13 cellular contexts compared by ENCODE assay signal in genomic region chr9:5786370-5787127, GRCh38. TPM values are rescaled to one million over a fixed set of nuclear protein-coding genes. Genes with fewer than 3 reads are reported as not detected.
DNase-seq lines count a peak whose midpoint lies in the region; ATAC-seq and TF ChIP-seq lines count a peak whose summit lies in the region.
"Had no signal": no experiment of that assay in that cellular context is flagged by ENCODE, and none has a peak within 500 bp of the region (broad histone marks: within the 10 kb centered on the region; RNA-seq: fewer than 3 reads in every experiment).

No MANE protein-coding gene starts in this region.

- peaks cover 22% of the 10 kb centered on the region for H3K4me1 Mint-ChIP-seq in CD8-positive, alpha-beta T cell (ENCODE audit: low read depth)

- H3K27ac ChIP-seq in CD8-positive, alpha-beta T cell (ENCODE audit: low read depth, low read length): no peak overlapping the region
- no peak overlapping the region for H3K27ac ChIP-seq in PC-3 (ENCODE audit: low read length)
- H3K27ac ChIP-seq: C4-2B had no signal

- no peak overlapping the region for H3K9ac ChIP-seq in PC-3 (ENCODE audit: low read length)

- no peaks in the 10 kb centered on the region for H3K27me3 ChIP-seq in CD8-positive, alpha-beta T cell (ENCODE audit: insufficient read depth, low read length)
- no peaks in the 10 kb centered on the region for H3K27me3 ChIP-seq in PC-3 (ENCODE audit: low read length)

- H3K4me3 Mint-ChIP-seq in CD8-positive, alpha-beta T cell: no peak overlapping the region
- H3K4me3 Mint-ChIP-seq: activated CD8-positive, alpha-beta T cell treated with anti-CD3 and anti-CD28 coated beads, Interleukin-2, amount 10 ng/mL, durations not matched to agents 7 days and 5 days had no signal

- no peak for DNase-seq in CD8-positive, alpha-beta T cell
- no peak for DNase-seq in PC-3
- DNase-seq in foreskin fibroblast: peak; percentile 12 to 45
- DNase-seq in mucosa of descending colon: no peak
- DNase-seq in stimulated activated CD4-positive, alpha-beta T cell treated with anti-CD3 and anti-CD28 coated beads, Interleukin-4, amount 100 ng/mL, for 1 hour: no peak
- no peak for DNase-seq in KG1 (lab: John Stamatoyannopoulos, UW)
- DNase-seq in SKM-1 treated with dmso at 0.1 percent for 144 hours (lab: John Stamatoyannopoulos, UW; ENCODE audit: unreplicated experiment): no peak
- DNase-seq: activated CD8-positive, alpha-beta T cell treated with anti-CD3 and anti-CD28 coated beads, Interleukin-2, amount 10 ng/mL, durations not matched to agents 7 days and 5 days; activated naive CD4-positive, alpha-beta T cell treated with anti-CD3 and anti-CD28 coated beads, Interleukin-2, amount 50 U/mL, for 16 hours; mesendoderm; retina had no signal

- ATAC-seq in CD8-positive, alpha-beta T cell: no peak
- ATAC-seq in PC-3: peak; percentile 37; the same call in 1 of the 2 replicates
- peak; percentile 25 for ATAC-seq in mucosa of descending colon
- no peak for ATAC-seq in GM21825 (IDR thresholded peaks at IDR 0.05; ENCODE audit: unreplicated experiment)
- ATAC-seq: activated CD8-positive, alpha-beta T cell treated with anti-CD3 and anti-CD28 coated beads, Interleukin-2, amount 10 ng/mL, durations not matched to agents 7 days and 5 days had no signal

- no peaks in the 10 kb centered on the region for H3K4me1 ChIP-seq in CD8-positive, alpha-beta T cell (ENCODE audit: insufficient read depth, low read length)
- peaks cover 5% of the 10 kb centered on the region for H3K4me1 ChIP-seq in PC-3 (ENCODE audit: insufficient read depth, low read length)
- H3K4me1 ChIP-seq in mucosa of descending colon (ENCODE audit: low read depth): no peaks in the 10 kb centered on the region

- H3K9me3 ChIP-seq in CD8-positive, alpha-beta T cell (ENCODE audit: low read length): no peaks in the 10 kb centered on the region
- H3K9me3 ChIP-seq in PC-3 (ENCODE audit: low read length) (no peaks in the 10 kb centered on the region), mucosa of descending colon (no peaks in the 10 kb centered on the region)

- no peak for TF ChIP-seq CTCF in CD8-positive, alpha-beta T cell (IDR thresholded peaks at IDR 0.05)
- TF ChIP-seq CTCF in PC-3 (conservative IDR thresholded peaks at IDR 0.05; ENCODE audit: low read depth, low read length) (no peak), foreskin fibroblast (IDR thresholded peaks at IDR 0.05; ENCODE audit: low read depth, low read length) (no peak), mucosa of descending colon (IDR thresholded peaks at IDR 0.05) (no peak)

- no TSS peak for BruUV-seq in PC-3 (replicated peaks; lab: Mats Ljungman, UMichigan)

- peaks cover 13% of the 10 kb centered on the region for H3K36me3 ChIP-seq in CD8-positive, alpha-beta T cell (ENCODE audit: insufficient read depth, low read length)
- peaks cover 16% of the 10 kb centered on the region; the same call in 1 of the 2 replicates for H3K36me3 ChIP-seq in PC-3 (ENCODE audit: low read depth, low read length)
- H3K36me3 ChIP-seq in mucosa of descending colon (ENCODE audit: low read depth): no peaks in the 10 kb centered on the region

- no peaks in the 10 kb centered on the region for H3F3A ChIP-seq in PC-3 (ENCODE audit: low read length, unreplicated experiment)

- no peak overlapping the region for H3K4me3 ChIP-seq in CD8-positive, alpha-beta T cell (ENCODE audit: low read depth, low read length)
- H3K4me3 ChIP-seq in PC-3 (ENCODE audit: low read length) (no peak overlapping the region), foreskin fibroblast (ENCODE audit: low read depth in 1 of 2, low read length in 2 of 2) (no peak overlapping the region), mucosa of descending colon (no peak overlapping the region)

- peak overlapping the region; percentile 53 for H3K27ac Mint-ChIP-seq in CD8-positive, alpha-beta T cell
- H3K27ac Mint-ChIP-seq: activated CD8-positive, alpha-beta T cell treated with anti-CD3 and anti-CD28 coated beads, Interleukin-2, amount 10 ng/mL, durations not matched to agents 7 days and 5 days had no signal

- no peaks in the 10 kb centered on the region for H3K9me2 ChIP-seq in PC-3 (replicated peaks; ENCODE audit: low read length)

- H3K79me2 ChIP-seq in PC-3 (ENCODE audit: low read length): no peaks in the 10 kb centered on the region

- no peak overlapping the region for H3K4me2 ChIP-seq in PC-3 (ENCODE audit: low read length)

- H2AFZ ChIP-seq in PC-3 (ENCODE audit: low read length): no peak overlapping the region

- POLR2A ChIA-PET in CD8-positive, alpha-beta T cell (lab: Charles Lee): no interaction called here
- POLR2A ChIA-PET in PC-3 (lab: Charles Lee; ENCODE audit: unreplicated experiment): no interaction called here

- H3K36me3 Mint-ChIP-seq in CD8-positive, alpha-beta T cell: peaks cover 93% of the 10 kb centered on the region

- H3K27me3 Mint-ChIP-seq in CD8-positive, alpha-beta T cell (ENCODE audit: low read depth): no peaks in the 10 kb centered on the region

- H3K9me3 Mint-ChIP-seq in CD8-positive, alpha-beta T cell: peaks cover 15% of the 10 kb centered on the region

- CTCF ChIA-PET in CD8-positive, alpha-beta T cell (lab: Charles Lee): interaction anchor here (1.5 kb wide), 1 partner anchor 337 kb away, joined by 3 read pairs; the partner anchor contains the start of gene CD274
- CTCF ChIA-PET in PC-3 (lab: Charles Lee): no interaction called here

- intact Hi-C loops in CD8-positive, alpha-beta T cell (cut with DNase I, micrococcal nuclease): loop anchor here in 1 of 2 experiments (2.0 kb wide), 1 partner anchor 14 kb away; no protein-coding TSS in a partner anchor
- intact Hi-C loops in PC-3 (cut with micrococcal nuclease) (loop anchor here (10.0 kb wide), 1 partner anchor 152 kb away; no protein-coding TSS in a partner anchor), mucosa of descending colon (cut with DNase I, micrococcal nuclease) (no loop called here)

- H4K20me1 ChIP-seq in PC-3 (ENCODE audit: low read length): no peaks in the 10 kb centered on the region

RNA-seq across cellular contexts. Expression of gene ERMP1, which starts 46.4 kb away (rescaled TPM):
- total RNA-seq in CD8-positive, alpha-beta T cell: 1 to 10 TPM; 5.2 to 7.9 TPM
- total RNA-seq in PC-3 (2014; rRNA removed) (17.8 and 19.2 TPM in 2 replicates), mucosa of descending colon (10 to 100 TPM; 29.5 to 60.6 (median 34.1) TPM)

Comparison
In these comparisons a context has a peak if more than half of its experiments do, and no peak if none do; other contexts are left out.
1. ATAC-seq: peak in PC-3 (single experiment) and mucosa of descending colon (single experiment); none in CD8-positive, alpha-beta T cell (single experiment) and GM21825 (single experiment).
2. DNase-seq: peak in foreskin fibroblast (2 of 2); none in CD8-positive, alpha-beta T cell (0 of 7), PC-3 (single experiment), mucosa of descending colon (0 of 3), stimulated activated CD4-positive, alpha-beta T cell treated with anti-CD3 and anti-CD28 coated beads, Interleukin-4, amount 100 ng/mL, for 1 hour (single experiment), KG1 (single experiment) and SKM-1 treated with dmso at 0.1 percent for 144 hours (single experiment).